8 cellular contexts compared by ENCODE assay signal in genomic region chr12:49058366-49059062, GRCh38. TPM values are rescaled to one million over a fixed set of nuclear protein-coding genes. Genes with fewer than 3 reads are reported as not detected.
DNase-seq lines count a peak whose midpoint lies in the region; ATAC-seq and TF ChIP-seq lines count a peak whose summit lies in the region.

No MANE protein-coding gene starts in this region.

- no peak for ATAC-seq in HCT116

- in situ Hi-C loops in brain microvascular endothelial cell (cut with HindIII; ENCODE audit: low pct_ligation_motif_present, low sequenced_read_pairs), result no loop called here

- no peak for TF ChIP-seq CTCF in 22Rv1 (IDR thresholded peaks at IDR 0.05)
- TF ChIP-seq CTCF in HCT116 (IDR thresholded peaks at IDR 0.05 in 2 of 3, conservative IDR thresholded peaks at IDR 0.05 in 1 of 3; ENCODE audit: borderline replicate concordance in 1 of 3, insufficient read depth in 1 of 3, low read depth in 2 of 3, low read length in 2 of 3), result no peak
- TF ChIP-seq CTCF in brain microvascular endothelial cell (IDR thresholded peaks at IDR 0.05; ENCODE audit: low read depth, low read length, missing control alignments), result no peak

- POLR2A ChIA-PET in HCT116 (lab: Charles Lee), result interaction anchor here (0.6 kb wide), 1 partner anchor 15 kb away, joined by 4 read pairs; no protein-coding TSS in a partner anchor

- H3K4me3 ChIP-seq in HCT116 (replicated peaks in 1 of 2; ENCODE audit: low read depth in 1 of 2, low read length in 2 of 2) (peak overlapping the region; percentile 76 to 92), brain microvascular endothelial cell (ENCODE audit: low read depth, low read length) (peak overlapping the region; percentile 86), mononuclear cell (ENCODE audit: low read length) (peak overlapping the region; percentile 91)

- peak overlapping the region; percentile 97 for H3K4me2 ChIP-seq in HCT116 (ENCODE audit: low read length)

- no peak overlapping the region for H2AFZ ChIP-seq in HCT116 (ENCODE audit: low read depth, low read length, poor library complexity, severe bottlenecking)

- TF ChIP-seq RAD21 in HCT116 (IDR thresholded peaks at IDR 0.05; ENCODE audit: low read depth), result no peak

- no peaks in the 10 kb centered on the region for H3K9me2 ChIP-seq in HCT116 (ENCODE audit: insufficient read depth)

- peaks cover 11 to 14% of the 10 kb centered on the region in 2 experiments; a peak in 2 of 4 replicates for H3K36me3 ChIP-seq in HCT116 (ENCODE audit: control insufficient read depth in 1 of 2, insufficient read depth in 2 of 2, low read length in 2 of 2)
- peaks cover 16% of the 10 kb centered on the region for H3K36me3 ChIP-seq in brain microvascular endothelial cell (replicated peaks)

- H3K4me1 ChIP-seq in HCT116 (ENCODE audit: control insufficient read depth in 1 of 2, insufficient read depth in 2 of 2, low read length in 2 of 2), result peaks cover 17 to 40% of the 10 kb centered on the region in 2 experiments
- peaks cover 54% of the 10 kb centered on the region for H3K4me1 ChIP-seq in mononuclear cell (ENCODE audit: insufficient read depth, low read length)

- peak overlapping the region; percentile 97 for H3K9ac ChIP-seq in HCT116 (ENCODE audit: low read length)

- H3K9me3 ChIP-seq in HCT116 (ENCODE audit: control insufficient read depth in 1 of 2, insufficient read depth in 1 of 2, low read depth in 1 of 2, low read length in 2 of 2), result no peaks in the 10 kb centered on the region
- no peaks in the 10 kb centered on the region for H3K9me3 ChIP-seq in mononuclear cell (ENCODE audit: low read depth, low read length)

- CTCF ChIA-PET in HCT116 (lab: Charles Lee), result interaction anchor here (0.8 to 1.2 kb wide), 3 partner anchors 30 to 177 kb away, joined by 3 read pairs; no protein-coding TSS in a partner anchor

- peak overlapping the region; percentile 89 for H3K27ac ChIP-seq in 22Rv1
- H3K27ac ChIP-seq in HCT116 (ENCODE audit: low read depth, low read length), result peak overlapping the region; percentile 89; the same call in 1 of the 2 replicates
- no peak overlapping the region for H3K27ac ChIP-seq in brain microvascular endothelial cell

- BruUV-seq in HCT116 (replicated peaks; lab: Mats Ljungman, UMichigan), result no TSS peak

- no peaks in the 10 kb centered on the region for H3K27me3 ChIP-seq in HCT116 (ENCODE audit: insufficient read depth, low read length)
- H3K27me3 ChIP-seq in brain microvascular endothelial cell (replicated peaks), result no peaks in the 10 kb centered on the region
- H3K27me3 ChIP-seq in mononuclear cell (ENCODE audit: insufficient read depth, low read length), result no peaks in the 10 kb centered on the region

- RAD21 ChIA-PET in HCT116 (lab: Charles Lee; ENCODE audit: low non-redundant PET in 1 of 2, low total read pairs in 2 of 2, uncharacterized antibody in 2 of 2, unreplicated experiment in 2 of 2), result interaction anchor here in 1 of 2 experiments (1.0 kb wide), 1 partner anchor 69 kb away, joined by 3 read pairs; no protein-coding TSS in a partner anchor

- H3K79me2 ChIP-seq in HCT116 (ENCODE audit: insufficient read depth, low read length), result peaks cover 77% of the 10 kb centered on the region

- TF ChIP-seq POLR2A in HCT116 (IDR thresholded peaks at IDR 0.05; ENCODE audit: borderline replicate concordance, extremely low read depth, insufficient read depth, insufficient read length), result no peak

- DNase-seq in HCT116 (ENCODE audit: low read depth, low spot score), result no peak
- DNase-seq in brain microvascular endothelial cell, result no peak
- no peak for DNase-seq in NCI-H524 treated with DMSO at 0.1 percent for 48 hours (lab: John Stamatoyannopoulos, UW)
- no peak for DNase-seq in pons (ENCODE audit: low spot score)
- no peak for DNase-seq in NCI-H2171 (lab: John Stamatoyannopoulos, UW)
- no peak for DNase-seq in SHP77 (lab: John Stamatoyannopoulos, UW)

- intact Hi-C loops in HCT116 (cut with micrococcal nuclease), result no loop called here

- H4K20me1 ChIP-seq in HCT116 (ENCODE audit: insufficient read depth), result no peaks in the 10 kb centered on the region

TF ChIP-seq in HCT116, 20 proteins besides CTCF, POLR2A, EP300 and RAD21:
- TF ChIP-seq SRF (IDR thresholded peaks at IDR 0.05; ENCODE audit: low read depth) (no peak), ZFX (IDR thresholded peaks at IDR 0.05) (no peak), JUND (IDR thresholded peaks at IDR 0.05) (no peak), FOSL1 (IDR thresholded peaks at IDR 0.05; ENCODE audit: low read depth) (no peak), CEBPB (IDR thresholded peaks at IDR 0.05; ENCODE audit: low read depth) (no peak), EZH2 (IDR thresholded peaks at IDR 0.05) (no peak), SP1 (IDR thresholded peaks at IDR 0.05; ENCODE audit: low read depth) (no peak), MAX (IDR thresholded peaks at IDR 0.05) (no peak), POLR2AphosphoS5 (IDR thresholded peaks at IDR 0.05; ENCODE audit: low read depth, low read length) (no peak), EGR1 (IDR thresholded peaks at IDR 0.05; ENCODE audit: low read depth) (no peak), ATF3 (IDR thresholded peaks at IDR 0.05) (no peak), REST (IDR thresholded peaks at IDR 0.05; ENCODE audit: low read depth) (no peak), TCF7L2 (IDR thresholded peaks at IDR 0.05; ENCODE audit: borderline replicate concordance, extremely low read depth, insufficient read depth, insufficient read length) (no peak), YY1 (IDR thresholded peaks at IDR 0.05; ENCODE audit: extremely low read depth, insufficient replicate concordance, low read depth, low read length) (no peak), ELF1 (IDR thresholded peaks at IDR 0.05; ENCODE audit: borderline replicate concordance, low read depth) (no peak)

RNA-seq across cellular contexts. Expression of gene KMT2D, which starts 2.1 kb away (rescaled TPM):
- total RNA-seq in HCT116 (2021; ENCODE audit: unreplicated experiment) (71.3 TPM), mononuclear cell (47.8 TPM)
- 48.0 and 54.6 TPM in 2 replicates for polyA plus RNA-seq in HCT116 (2012)

RNA-seq across cellular contexts. Expression of gene RHEBL1, which starts 11.3 kb away (rescaled TPM):
- 2.8 TPM for total RNA-seq in HCT116 (2021; ENCODE audit: unreplicated experiment)
- 2.9 and 4.2 TPM in 2 replicates for polyA plus RNA-seq in HCT116 (2012)
- 2.5 TPM for total RNA-seq in mononuclear cell

RNA-seq across cellular contexts. Expression of gene DHH, which starts 36.1 kb away (rescaled TPM):
- total RNA-seq in HCT116 (2021; ENCODE audit: unreplicated experiment), result 0.22 TPM
- polyA plus RNA-seq in HCT116 (2012), result 0.05 and 0.09 TPM in 2 replicates
- 0.21 TPM for total RNA-seq in mononuclear cell

RNA-seq across cellular contexts. Expression of gene PRKAG1, which starts 39.9 kb away (rescaled TPM):
- total RNA-seq in HCT116 (2021; ENCODE audit: unreplicated experiment) (64.6 TPM), mononuclear cell (29.8 TPM)
- polyA plus RNA-seq in HCT116 (2012), result 55.8 and 63.1 TPM in 2 replicates

RNA-seq across cellular contexts. Expression of gene LMBR1L, which starts 52.1 kb away (rescaled TPM):
- total RNA-seq in HCT116 (2021; ENCODE audit: unreplicated experiment) (44.4 TPM), mononuclear cell (133 TPM)
- polyA plus RNA-seq in HCT116 (2012), result 45.9 and 50.5 TPM in 2 replicates
